8 cellular contexts compared by ENCODE assay signal in the genomic region with DNA sequence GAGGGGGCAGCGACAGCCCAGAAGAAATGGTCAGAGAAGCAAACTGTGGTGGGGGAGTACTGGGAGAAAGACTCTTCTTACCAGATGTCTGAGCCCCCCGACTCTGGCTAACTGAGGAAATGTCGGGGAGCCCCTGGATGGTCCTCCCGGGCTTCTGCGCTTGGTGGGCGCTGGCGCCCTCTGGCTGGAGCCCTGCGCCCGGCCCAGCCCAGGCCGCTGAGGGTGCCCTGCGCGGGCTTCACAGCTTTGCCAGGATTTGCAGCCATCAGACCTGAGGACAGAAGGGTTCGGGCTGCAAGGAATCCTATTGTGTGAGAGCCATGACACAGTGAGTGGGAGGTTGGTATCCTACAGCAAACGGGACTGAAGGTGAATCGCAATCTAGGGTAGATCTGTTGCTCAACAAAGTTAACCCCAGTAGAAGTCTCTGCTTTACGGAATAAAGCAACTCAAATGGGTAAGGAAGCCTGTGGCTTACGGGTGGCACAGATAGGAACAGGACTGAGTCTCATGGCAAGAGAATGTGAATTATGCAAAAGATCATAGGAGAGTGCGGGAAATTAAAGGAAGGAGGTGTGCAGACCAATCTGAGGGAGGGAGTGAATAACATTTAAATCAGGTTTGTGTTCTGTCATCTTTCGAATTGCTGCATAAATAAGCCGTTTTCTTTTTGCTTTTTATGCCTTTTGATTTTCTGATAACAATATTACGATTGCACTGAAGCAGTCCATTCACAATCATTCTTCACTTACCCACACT. TPM values are rescaled to one million over a fixed set of nuclear protein-coding genes. Genes with fewer than 3 reads are reported as not detected.
A peak's percentile ranks its signal among the peaks of the same experiment; 100 is the strongest.
DNase-seq lines count a peak whose midpoint lies in the region; ATAC-seq, FAIRE-seq and TF ChIP-seq lines count a peak whose summit lies in the region.

No MANE protein-coding gene starts in this region.

- ATAC-seq in GM21423 (IDR thresholded peaks at IDR 0.05; ENCODE audit: unreplicated experiment) (peak; percentile 45), HG03097 (IDR thresholded peaks at IDR 0.05; ENCODE audit: low FRiP score, unreplicated experiment) (no peak), HG03469 (IDR thresholded peaks at IDR 0.05; ENCODE audit: unreplicated experiment) (no peak)

- no peaks in the 10 kb centered on the region for H3K36me3 ChIP-seq in adipocyte (ENCODE audit: control insufficient read depth, insufficient read depth, low read length, severe bottlenecking)

- no peaks in the 10 kb centered on the region for H3K9me3 ChIP-seq in adipocyte (ENCODE audit: control insufficient read depth, low read length)

- DNase-seq in D721Med (ENCODE audit: insufficient read length, low spot score) (peak; percentile 31), NB4 (ENCODE audit: low read depth) (no peak), adipocyte (ENCODE audit: low read depth) (peak; percentile 80), cardiac septum (ENCODE audit: low spot score) (peak; percentile 84), nucleus accumbens (lab: John Stamatoyannopoulos, UW) (peak in 53 of 56 donors; percentile 30 to 84 (median 70))

- no peaks in the 10 kb centered on the region for H3K27me3 ChIP-seq in adipocyte (replicated peaks; ENCODE audit: control insufficient read depth, insufficient read depth, low read length)

- TF ChIP-seq CTCF in D721Med (IDR thresholded peaks at IDR 0.05; ENCODE audit: insufficient read depth, missing control alignments) (peak; percentile 47), NB4 (IDR thresholded peaks at IDR 0.05; ENCODE audit: low read depth, low read length) (peak; percentile 19)

- peak overlapping the region; percentile 68 for H3K9ac ChIP-seq in adipocyte (ENCODE audit: low read length)

- peaks cover 15% of the 10 kb centered on the region for H3K4me1 ChIP-seq in adipocyte (ENCODE audit: control insufficient read depth, insufficient read depth, low read length)

- H3K4me3 ChIP-seq in NB4 (ENCODE audit: low read depth, low read length) (no peak overlapping the region), adipocyte (ENCODE audit: low read length) (peak overlapping the region; percentile 83)

- TF ChIP-seq POLR2A in NB4 (IDR thresholded peaks at IDR 0.05; ENCODE audit: extremely low read depth, insufficient read length): no peak

- FAIRE-seq in D721Med (lab: Jason Lieb, UNC): no peak

- intact Hi-C loops in cardiac septum (cut with DNase I): loop anchor here (1.0 to 5.0 kb wide), 3 partner anchors 73 to 273 kb away; no protein-coding TSS in a partner anchor

RNA-seq across cellular contexts. Expression of a gene that starts 0.7 kb away (rescaled TPM):
- total RNA-seq in cardiac septum: 281 TPM
